ENCODE assay signal across 19 cellular contexts in genomic region chr11:126438691-126439090, GRCh38.
"Had no signal": no experiment of that assay in that cellular context is flagged by ENCODE, and none has a peak within 500 bp of the region (broad histone marks: within the 10 kb centered on the region; RNA-seq: fewer than 3 reads in every experiment).

No MANE protein-coding gene starts in this region.

- H2AFZ ChIP-seq: neural progenitor cell had no signal

- DNase-seq: activated CD4-positive, alpha-beta T cell treated with anti-CD3 and anti-CD28 coated beads for 4 hours; activated CD4-positive, alpha-beta T cell treated with anti-CD3 and anti-CD28 coated beads, Interleukin-2, amount 50 U/mL, for 48 hours; activated CD4-positive, CD25-positive, alpha-beta regulatory T cell; activated CD8-positive, alpha-beta memory T cell treated with anti-CD3 and anti-CD28 coated beads, Interleukin-2, amount 50 U/mL, for 48 hours; activated naive CD4-positive, alpha-beta T cell treated with Interleukin-2 at 50 U/mL for 16 hours; activated naive CD8-positive, alpha-beta T cell treated with anti-CD3 and anti-CD28 coated beads for 36 hours; activated T-cell treated with anti-CD3 and anti-CD28 coated beads, Interleukin-2, amount 50 U/mL, for 4 hours; effector memory CD4-positive, alpha-beta T cell; kidney; posterior cingulate gyrus; sigmoid colon; stimulated activated CD4-positive, alpha-beta T cell treated with anti-CD3 and anti-CD28 coated beads, Interleukin-4, amount 100 ng/mL, for 24 hours; stimulated activated naive CD4-positive, alpha-beta T cell treated with Interleukin-2 at 50 U/mL for 16 hours; T-cell had no signal

- H3K4me2 ChIP-seq: neural progenitor cell had no signal

- H3K4me3 ChIP-seq: esophagus muscularis mucosa, lung, neural progenitor cell, sigmoid colon, thoracic aorta had no signal

- H3K9me3 ChIP-seq: esophagus muscularis mucosa, sigmoid colon, thoracic aorta had no signal

- H3K27me3 ChIP-seq: neural progenitor cell had no signal

- ATAC-seq: activated T-cell treated with anti-CD3 and anti-CD28 coated beads, Interleukin-2, amount 50 U/mL, for 4 hours; naive thymus-derived CD8-positive, alpha-beta T cell; T-cell had no signal

- H3K9ac ChIP-seq: neural progenitor cell had no signal

- H3K27ac ChIP-seq: esophagus muscularis mucosa, neural progenitor cell, sigmoid colon, thoracic aorta had no signal

- H3K36me3 ChIP-seq: esophagus muscularis mucosa, neural progenitor cell, sigmoid colon, thoracic aorta had no signal
